In genomic region chr3:28069438-28069837, GRCh38 we compare ENCODE assay signal across 5 cellular contexts.
"Had no signal": no experiment of that assay in that cellular context is flagged by ENCODE, and none has a peak within 500 bp of the region (broad histone marks: within the 10 kb centered on the region; RNA-seq: fewer than 3 reads in every experiment).

No MANE protein-coding gene starts in this region.

- ATAC-seq: GM23338 had no signal

- H3K27ac Mint-ChIP-seq: GM23338, IgD-negative memory B cell had no signal

- H3K4me1 Mint-ChIP-seq: IgD-negative memory B cell had no signal

- H3K27me3 Mint-ChIP-seq: IgD-negative memory B cell had no signal

- H3K36me3 Mint-ChIP-seq: IgD-negative memory B cell had no signal

- DNase-seq: H7, KG1 had no signal

- H2AFZ ChIP-seq: GM23338 had no signal

- H3K4me2 ChIP-seq: GM23338 had no signal

- H3K4me3 Mint-ChIP-seq: GM23338, IgD-negative memory B cell had no signal

- H3K4me3 ChIP-seq: GM23338 had no signal

- FAIRE-seq: HTR-8/SVneo had no signal
